Comparison of ENCODE assay signal across 10 cellular contexts in the genomic region with DNA sequence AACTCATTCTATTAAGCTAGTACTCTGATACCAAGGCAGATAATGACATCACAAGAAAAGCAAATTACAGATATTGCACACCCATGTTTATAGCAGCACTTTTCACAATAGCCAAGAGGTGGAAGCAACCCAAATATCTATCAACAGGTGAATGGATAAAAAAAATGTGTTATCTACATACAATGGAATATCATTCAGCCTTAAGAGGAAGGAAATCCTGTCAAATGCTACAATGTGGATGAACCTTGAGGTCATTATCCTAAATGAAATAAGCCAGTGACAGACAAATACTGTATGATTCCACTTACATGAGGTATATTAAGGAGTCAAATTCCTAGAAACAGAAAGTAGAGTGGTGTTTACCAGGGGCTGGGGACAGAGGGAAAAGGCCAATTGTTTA. TPM values are rescaled to one million over a fixed set of nuclear protein-coding genes. Genes with fewer than 3 reads are reported as not detected.
"Had no signal": no experiment of that assay in that cellular context is flagged by ENCODE, and none has a peak within 500 bp of the region (broad histone marks: within the 10 kb centered on the region; RNA-seq: fewer than 3 reads in every experiment).

No MANE protein-coding gene starts in this region.

- DNase-seq: H9, HCEC 1CT, HFFc6, KBM-7 had no signal

- H3K4me3 ChIP-seq: GM23338 had no signal

- ATAC-seq: GM23338, HepG2 had no signal

- H3K27ac ChIP-seq: HL-60 had no signal

RNA-seq across cellular contexts. Expression of a gene that starts 14.3 kb away (rescaled TPM):
- total RNA-seq: GM23338, H1, H9, HFFc6, HT1080 had no signal
- polyA plus RNA-seq: GM23338, H1, IgD-negative memory B cell had no signal
